21 cellular contexts compared by ENCODE assay signal in genomic region chr16:80964351-80964750, GRCh38. TPM values are rescaled to one million over a fixed set of nuclear protein-coding genes. Genes with fewer than 3 reads are reported as not detected.
DNase-seq lines count a peak whose midpoint lies in the region; ATAC-seq, FAIRE-seq and TF ChIP-seq lines count a peak whose summit lies in the region.
"Had no signal": no experiment of that assay in that cellular context is flagged by ENCODE, and none has a peak within 500 bp of the region (broad histone marks: within the 10 kb centered on the region; RNA-seq: fewer than 3 reads in every experiment).

No MANE protein-coding gene starts in this region.

- H3K4me1 Mint-ChIP-seq in activated CD4-positive, alpha-beta T cell treated with anti-CD3 and anti-CD28 coated beads for 36 hours: peaks cover 8% of the 10 kb centered on the region
- H3K4me1 Mint-ChIP-seq in osteocyte (ENCODE audit: unreplicated experiment): peaks cover 4% of the 10 kb centered on the region
- H3K4me1 Mint-ChIP-seq: GM23338 had no signal

- H3K4me1 ChIP-seq in GM12878 (ENCODE audit: control insufficient read depth, insufficient read depth, low read length): no peaks in the 10 kb centered on the region
- H3K4me1 ChIP-seq in right cardiac atrium (ENCODE audit: control insufficient read depth, insufficient read depth, low read length): no peaks in the 10 kb centered on the region
- H3K4me1 ChIP-seq in ovary (ENCODE audit: insufficient read depth): no peaks in the 10 kb centered on the region
- H3K4me1 ChIP-seq: BE2C had no signal

- intact Hi-C loops in activated CD4-positive, alpha-beta T cell treated with anti-CD3 and anti-CD28 coated beads for 36 hours (cut with DNase I, micrococcal nuclease): no loop called here
- intact Hi-C loops in GM12878 (cut with micrococcal nuclease; ENCODE audit: unreplicated experiment) (no loop called here), right cardiac atrium (cut with DNase I) (no loop called here), ovary (cut with DNase I) (no loop called here)

- no peak for FAIRE-seq in GM12878 (lab: Jason Lieb, UNC)
- FAIRE-seq: GM12891 had no signal

- no peak overlapping the region for H3K4me3 ChIP-seq in GM12878
- H3K4me3 ChIP-seq in right cardiac atrium (ENCODE audit: low read length): no peak overlapping the region
- no peak overlapping the region for H3K4me3 ChIP-seq in ovary
- H3K4me3 ChIP-seq: GM23338 had no signal

- no peak overlapping the region for H3K27ac Mint-ChIP-seq in activated CD4-positive, alpha-beta T cell treated with anti-CD3 and anti-CD28 coated beads for 36 hours
- peak overlapping the region; percentile 8 for H3K27ac Mint-ChIP-seq in osteocyte (ENCODE audit: unreplicated experiment)
- H3K27ac Mint-ChIP-seq: GM23338 had no signal

- TF ChIP-seq RAD21 in GM12878 (IDR thresholded peaks at IDR 0.05; ENCODE audit: insufficient read depth, low read depth, low read length): no peak

- in situ Hi-C loops in GM12878 (cut with MboI): no loop called here

- SMC1A ChIA-PET in GM12878 (lab: Charles Lee; ENCODE audit: uncharacterized antibody, unreplicated experiment): interaction anchor here (0.7 to 1.0 kb wide), 2 partner anchors 15 to 40 kb away, joined by 3 read pairs; no protein-coding TSS in a partner anchor

- H4K20me1 ChIP-seq in GM12878 (ENCODE audit: control insufficient read depth, insufficient read depth): no peaks in the 10 kb centered on the region; the same call in 1 of the 2 replicates

- WGBS in GM12878 (ENCODE audit: insufficient coverage, insufficient replicate concordance, low lambda C conversion rate, missing lambda C conversion rate): 18% methylated on average over 2 of the region's 2 CpGs
- 56% methylated on average over 2 of the region's 2 CpGs for WGBS in right cardiac atrium
- 35 to 65% (median 57%) methylated on average over 2 of the region's 2 CpGs for WGBS in ovary, 3 donors

- no peak overlapping the region for H3K4me3 Mint-ChIP-seq in activated CD4-positive, alpha-beta T cell treated with anti-CD3 and anti-CD28 coated beads for 36 hours
- no peak overlapping the region for H3K4me3 Mint-ChIP-seq in osteocyte (ENCODE audit: unreplicated experiment)
- H3K4me3 Mint-ChIP-seq: GM23338 had no signal

- CTCF ChIA-PET in activated CD4-positive, alpha-beta T cell treated with anti-CD3 and anti-CD28 coated beads for 36 hours (lab: Charles Lee): interaction anchor here (1.0 kb wide), 1 partner anchor 15 kb away, joined by 3 read pairs; no protein-coding TSS in a partner anchor
- CTCF ChIA-PET in GM12878 (lab: Yijun Ruan, JAX): interaction anchor here (1.0 kb wide), 1 partner anchor 15 kb away, joined by 5 read pairs; no protein-coding TSS in a partner anchor

- no peak for TF ChIP-seq POLR2A in GM12878 (IDR thresholded peaks at IDR 0.05; ENCODE audit: low read depth, low read length)
- no peak for TF ChIP-seq POLR2A in ovary (IDR thresholded peaks at IDR 0.05)

- no peak overlapping the region for H3K9ac ChIP-seq in GM12878 (ENCODE audit: control insufficient read depth, insufficient read depth, low read length)

- peaks cover 17% of the 10 kb centered on the region for H3K9me3 Mint-ChIP-seq in activated CD4-positive, alpha-beta T cell treated with anti-CD3 and anti-CD28 coated beads for 36 hours (ENCODE audit: low read depth)
- peaks cover 22% of the 10 kb centered on the region for H3K9me3 Mint-ChIP-seq in osteocyte (ENCODE audit: unreplicated experiment)

- H3K36me3 ChIP-seq in GM12878 (ENCODE audit: control insufficient read depth in 2 of 2, insufficient read depth in 2 of 2, low read length in 1 of 2) (no peaks in the 10 kb centered on the region), ovary (no peaks in the 10 kb centered on the region)
- H3K36me3 ChIP-seq: BE2C had no signal

- DNase-seq in activated CD4-positive, alpha-beta T cell treated with anti-CD3 and anti-CD28 coated beads for 36 hours: no peak
- DNase-seq in activated CD4-positive, alpha-beta T cell treated with anti-CD3 and anti-CD28 coated beads, Interleukin-2, amount 50 U/mL, for 1 hour: no peak
- no peak for DNase-seq in GM12878 (ENCODE audit: low read depth, low spot score)
- no peak for DNase-seq in osteocyte (ENCODE audit: extremely low spot score, unreplicated experiment)
- no peak for DNase-seq in right cardiac atrium
- no peak for DNase-seq in GM20000 (ENCODE audit: low spot score)
- no peak for DNase-seq in ovary
- DNase-seq: ACHN; BE2C; C1 segment of cervical spinal cord; CD4-positive, CD25-positive, alpha-beta regulatory T cell; CD8-positive, alpha-beta memory T cell; COR-L47; DMS 273 treated with DMSO at 0.1 percent for 48 hours; DMS53; DND-41; EL; HCEC 1CT; IMR-90 had no signal

- ATAC-seq in activated CD4-positive, alpha-beta T cell treated with anti-CD3 and anti-CD28 coated beads for 36 hours: peak; percentile 36
- peak; percentile 22; the same call in 1 of the 3 replicates for ATAC-seq in GM12878
- no peak for ATAC-seq in right cardiac atrium
- ATAC-seq: GM23338 had no signal

- no TSS peak for BruUV-seq in GM12878 (replicated peaks; lab: Mats Ljungman, UMichigan)

- no peaks in the 10 kb centered on the region for H3K27me3 Mint-ChIP-seq in activated CD4-positive, alpha-beta T cell treated with anti-CD3 and anti-CD28 coated beads for 36 hours
- no peaks in the 10 kb centered on the region for H3K27me3 Mint-ChIP-seq in osteocyte (ENCODE audit: unreplicated experiment)
- H3K27me3 Mint-ChIP-seq: CD4-positive, CD25-positive, alpha-beta regulatory T cell; CD8-positive, alpha-beta memory T cell had no signal

- H3K79me2 ChIP-seq in GM12878 (ENCODE audit: control insufficient read depth, insufficient read depth, low read length): no peaks in the 10 kb centered on the region

- H2AFZ ChIP-seq in GM12878 (ENCODE audit: control insufficient read depth, low read depth, low read length): no peak overlapping the region
- H2AFZ ChIP-seq: GM23338 had no signal

- TF ChIP-seq EP300 in GM12878 (IDR thresholded peaks at IDR 0.05; ENCODE audit: borderline replicate concordance in 1 of 2, control insufficient read depth in 1 of 2, low read depth in 2 of 2, low read length in 2 of 2): no peak
- no peak for TF ChIP-seq EP300 in ovary (IDR thresholded peaks at IDR 0.05)

- H3K27me3 ChIP-seq in GM12878 (replicated peaks in 1 of 2; ENCODE audit: control insufficient read depth in 2 of 2, insufficient read depth in 2 of 2, low read length in 1 of 2): no peaks in the 10 kb centered on the region
- H3K27me3 ChIP-seq in right cardiac atrium (ENCODE audit: control insufficient read depth, insufficient read depth): no peaks in the 10 kb centered on the region
- no peaks in the 10 kb centered on the region for H3K27me3 ChIP-seq in ovary
- H3K27me3 ChIP-seq: BE2C had no signal

- H3K4me2 ChIP-seq in GM12878 (ENCODE audit: control insufficient read depth, insufficient read depth): no peak overlapping the region
- H3K4me2 ChIP-seq: GM23338 had no signal

- POLR2A ChIA-PET in activated CD4-positive, alpha-beta T cell treated with anti-CD3 and anti-CD28 coated beads for 36 hours (lab: Charles Lee): no interaction called here
- POLR2A ChIA-PET in GM12878 (lab: Charles Lee): no interaction called here

- H3K9me3 ChIP-seq in GM12878 (replicated peaks; ENCODE audit: control insufficient read depth, insufficient read depth, low read length) (no peaks in the 10 kb centered on the region), right cardiac atrium (ENCODE audit: control insufficient read depth, low read length) (no peaks in the 10 kb centered on the region), ovary (no peaks in the 10 kb centered on the region)
- H3K9me3 ChIP-seq: BE2C had no signal

- RAD21 ChIA-PET in GM12878 (lab: Charles Lee; ENCODE audit: unreplicated experiment): no interaction called here

- TF ChIP-seq CTCF in GM12878 (IDR thresholded peaks at IDR 0.05 in 2 of 3, conservative IDR thresholded peaks at IDR 0.05 in 1 of 3; ENCODE audit: control insufficient read depth in 2 of 3, extremely low read depth in 1 of 3, insufficient read depth in 1 of 3, low read depth in 3 of 3, low read length in 3 of 3) (no peak), osteocyte (IDR thresholded peaks at IDR 0.05) (no peak), GM20000 (IDR thresholded peaks at IDR 0.05; ENCODE audit: extremely low read depth, missing control alignments) (no peak), ovary (IDR thresholded peaks at IDR 0.05) (no peak)

- H3K27ac ChIP-seq in GM12878 (ENCODE audit: control insufficient read depth, insufficient read depth) (no peak overlapping the region), right cardiac atrium (ENCODE audit: low read length) (no peak overlapping the region), ovary (no peak overlapping the region)

- peaks cover 7% of the 10 kb centered on the region for H3K36me3 Mint-ChIP-seq in activated CD4-positive, alpha-beta T cell treated with anti-CD3 and anti-CD28 coated beads for 36 hours (ENCODE audit: low read depth)
- H3K36me3 Mint-ChIP-seq in osteocyte (ENCODE audit: unreplicated experiment): peaks cover 3% of the 10 kb centered on the region

RNA-seq across cellular contexts. Expression of gene CMC2, which starts 42.3 kb away (rescaled TPM):
- 100 to 1,000 TPM in 1 of 2 experiments, 10 to 100 TPM in 1; 100.0 to 114 TPM for total RNA-seq in activated CD4-positive, alpha-beta T cell treated with anti-CD3 and anti-CD28 coated beads for 36 hours
- total RNA-seq in GM12878 (2013; cell fraction: nucleolus; rRNA removed): 40.0 and 40.4 TPM in 2 replicates
- total RNA-seq in GM12878 (2014; rRNA removed) (87.8 and 104 TPM in 2 replicates), GM12878 (2014; rRNA removed; fragmentation: Illumina TruSeq; extraction: Trizol) (62.5 and 62.8 TPM in 2 replicates), GM12878 (2021) (79.8 and 87.8 TPM in 2 replicates), osteocyte (37.8 and 42.2 TPM in 2 replicates), right cardiac atrium (100 to 1,000 TPM; 117 to 127 (median 125) TPM), ovary (10 to 100 TPM; 19.1 to 41.1 (median 25.9) TPM)
- polyA plus RNA-seq in GM12878 (2011; ENCODE audit: low read depth): 49.4 TPM
- polyA plus RNA-seq in GM12878 (2011; rRNA removed) (236 and 293 TPM in 2 replicates), GM12878 (2014; fragmentation: Illumina TruSeq; extraction: Trizol) (86.8 and 93.5 TPM in 2 replicates), GM12878 (2014; fragmentation: Nextera tagmentation; extraction: Ambion mirVana) (100 to 1,000 TPM; 248 to 251 TPM), GM12878 (2014; rRNA removed) (97.1 and 117 TPM in 2 replicates), GM12878 (2016; fragmentation: Nextera tagmentation; extraction: Ambion mirVana) (100 to 1,000 TPM; 217 to 223 TPM), right cardiac atrium (342 TPM), ovary (10 to 100 TPM; 24.3 to 39.6 TPM)
- 178 and 184 TPM in 2 replicates for polyA plus RNA-seq in GM12878 (2011; cell fraction: cytosol; rRNA removed)
- polyA plus RNA-seq in GM12878 (2011; cell fraction: nucleus; rRNA removed): 97.1 and 105 TPM in 2 replicates
- polyA plus RNA-seq in GM12878 (2012): 76.8 and 82.9 TPM in 2 replicates
- 56.1 and 61.9 TPM in 2 replicates for polyA minus RNA-seq in GM12878 (2011; rRNA and poly(A)+ RNA removed)
- polyA minus RNA-seq in GM12878 (2011; cell fraction: cytosol; rRNA and poly(A)+ RNA removed): 27.7 and 36.4 TPM in 2 replicates
- 34.9 and 46.2 TPM in 2 replicates for polyA minus RNA-seq in GM12878 (2011; cell fraction: nucleus; rRNA and poly(A)+ RNA removed)

RNA-seq across cellular contexts. Expression of gene CENPN, which starts 42.7 kb away (rescaled TPM):
- total RNA-seq in activated CD4-positive, alpha-beta T cell treated with anti-CD3 and anti-CD28 coated beads for 36 hours: 10 to 100 TPM; 45.7 to 56.3 TPM
- total RNA-seq in GM12878 (2013; cell fraction: nucleolus; rRNA removed): 12.1 and 18.8 TPM in 2 replicates
- 39.8 and 40.2 TPM in 2 replicates for total RNA-seq in GM12878 (2014; rRNA removed)
- 48.8 and 49.8 TPM in 2 replicates for total RNA-seq in GM12878 (2014; rRNA removed; fragmentation: Illumina TruSeq; extraction: Trizol)
- total RNA-seq in GM12878 (2021): 43.7 and 44.6 TPM in 2 replicates
- polyA plus RNA-seq in GM12878 (2011; ENCODE audit: low read depth): 35.5 TPM
- polyA plus RNA-seq in GM12878 (2011; rRNA removed): 63.9 and 97.4 TPM in 2 replicates
- polyA plus RNA-seq in GM12878 (2011; cell fraction: cytosol; rRNA removed): 29.9 and 43.4 TPM in 2 replicates
- 29.7 and 34.5 TPM in 2 replicates for polyA plus RNA-seq in GM12878 (2011; cell fraction: nucleus; rRNA removed)
- 25.2 and 70.0 TPM in 2 replicates for polyA plus RNA-seq in GM12878 (2012)
- polyA plus RNA-seq in GM12878 (2014; fragmentation: Illumina TruSeq; extraction: Trizol): 68.9 and 76.4 TPM in 2 replicates
- 100 to 1,000 TPM; 134 to 143 TPM for polyA plus RNA-seq in GM12878 (2014; fragmentation: Nextera tagmentation; extraction: Ambion mirVana)
- 31.2 and 74.1 TPM in 2 replicates for polyA plus RNA-seq in GM12878 (2014; rRNA removed)
- 10 to 100 TPM; 64.8 to 73.7 TPM for polyA plus RNA-seq in GM12878 (2016; fragmentation: Nextera tagmentation; extraction: Ambion mirVana)
- 35.3 and 46.3 TPM in 2 replicates for polyA minus RNA-seq in GM12878 (2011; rRNA and poly(A)+ RNA removed)
- 18.8 and 25.5 TPM in 2 replicates for polyA minus RNA-seq in GM12878 (2011; cell fraction: cytosol; rRNA and poly(A)+ RNA removed)
- 11.5 and 28.3 TPM in 2 replicates for polyA minus RNA-seq in GM12878 (2011; cell fraction: nucleus; rRNA and poly(A)+ RNA removed)
- 7.2 and 10.0 TPM in 2 replicates for total RNA-seq in osteocyte
- 10 to 100 TPM in 1 of 4 donors, 1 to 10 TPM in 3; 6.4 to 11.8 (median 7.9) TPM for total RNA-seq in right cardiac atrium
- polyA plus RNA-seq in right cardiac atrium: 4.9 TPM
- total RNA-seq in ovary: 1 to 10 TPM; 1.4 to 4.0 (median 2.8) TPM
- 1 to 10 TPM; 2.0 to 8.2 TPM for polyA plus RNA-seq in ovary

Comparison
In these comparisons a context has a peak if more than half of its experiments do, and no peak if none do; other contexts are left out.
1. ATAC-seq: peak in activated CD4-positive, alpha-beta T cell treated with anti-CD3 and anti-CD28 coated beads for 36 hours (single experiment) and GM12878 (single experiment); none in right cardiac atrium (0 of 2).